ENCODE assay signal across 8 cellular contexts in genomic region chr9:135864447-135865049, GRCh38. TPM values are rescaled to one million over a fixed set of nuclear protein-coding genes. Genes with fewer than 3 reads are reported as not detected.
DNase-seq lines count a peak whose midpoint lies in the region; ATAC-seq and TF ChIP-seq lines count a peak whose summit lies in the region.

No MANE protein-coding gene starts in this region.

- H3K27me3 ChIP-seq in left lung, result no peaks in the 10 kb centered on the region

- H3K4me3 ChIP-seq in left lung, result no peak overlapping the region

- H3K4me1 Mint-ChIP-seq in chondrocyte (ENCODE audit: low read depth), result peaks cover 22% of the 10 kb centered on the region

- H3K27ac ChIP-seq in left lung, result no peak overlapping the region

- H3K4me3 Mint-ChIP-seq in chondrocyte (ENCODE audit: unreplicated experiment), result no peak overlapping the region

- DNase-seq in GM10266 (ENCODE audit: extremely low spot score), result peak; percentile 66
- peak; percentile 66 for DNase-seq in NAMALWA (ENCODE audit: low spot score)
- peak; percentile 56 for DNase-seq in activated CD4-positive, alpha-beta T cell treated with anti-CD3 and anti-CD28 coated beads for 1 hour
- DNase-seq in chondrocyte (ENCODE audit: low spot score), result no peak
- DNase-seq in left lung, result no peak
- peak; percentile 49 to 67 (median 66) for DNase-seq in stimulated activated CD4-positive, alpha-beta T cell treated with anti-CD3 and anti-CD28 coated beads, TNF-alpha, amount 100 ng/mL, for 48 hours (ENCODE audit: low read depth in 3 of 3)

- no peaks in the 10 kb centered on the region for H3K9me3 Mint-ChIP-seq in chondrocyte (ENCODE audit: low read depth)

- ATAC-seq in left lung (peak; percentile 79), GM21515 (IDR thresholded peaks at IDR 0.05; ENCODE audit: unreplicated experiment) (no peak), HG02763 (IDR thresholded peaks at IDR 0.05; ENCODE audit: unreplicated experiment) (no peak)

- H3K27me3 Mint-ChIP-seq in chondrocyte (ENCODE audit: low read depth), result no peaks in the 10 kb centered on the region

- H3K4me1 ChIP-seq in left lung, result peaks cover 0 to 10% of the 10 kb centered on the region in 2 donors

- H3K36me3 Mint-ChIP-seq in chondrocyte (ENCODE audit: low read depth), result no peaks in the 10 kb centered on the region

- peaks cover 0 to 7% of the 10 kb centered on the region in 2 donors for H3K36me3 ChIP-seq in left lung

- no peaks in the 10 kb centered on the region for H3K9me3 ChIP-seq in left lung

- H3K27ac Mint-ChIP-seq in chondrocyte (ENCODE audit: unreplicated experiment), result no peak overlapping the region

- intact Hi-C loops in left lung (cut with DNase I), result loop anchor here in 1 of 2 donors (10.0 kb wide), 1 partner anchor 260 kb away; no protein-coding TSS in a partner anchor

- peak; percentile 78 for TF ChIP-seq CTCF in GM10266 (IDR thresholded peaks at IDR 0.05; ENCODE audit: control insufficient read depth, insufficient read depth, low read depth, missing control alignments)
- peak; percentile 92 for TF ChIP-seq CTCF in chondrocyte (IDR thresholded peaks at IDR 0.05)
- peak; percentile 85 to 89 for TF ChIP-seq CTCF in left lung (IDR thresholded peaks at IDR 0.05)

RNA-seq across cellular contexts. Expression of gene CAMSAP1, which starts 42.8 kb away (rescaled TPM):
- total RNA-seq in chondrocyte, result 27.1 to 35.5 TPM (median 27.7 TPM) in 3 replicates
- total RNA-seq in left lung, result 10 to 100 TPM; 22.9 to 27.0 TPM

Comparison
In these comparisons a context has a peak if more than half of its experiments do, and no peak if none do; other contexts are left out.
1. DNase-seq: peak in GM10266 (single experiment), NAMALWA (single experiment), activated CD4-positive, alpha-beta T cell treated with anti-CD3 and anti-CD28 coated beads for 1 hour (single experiment) and stimulated activated CD4-positive, alpha-beta T cell treated with anti-CD3 and anti-CD28 coated beads, TNF-alpha, amount 100 ng/mL, for 48 hours (3 of 3); none in chondrocyte (single experiment) and left lung (0 of 2).
2. Peak in every context shown above with its lines, with median percentiles within 50 percentile points of each other: CTCF ChIP-seq.